ENCODE assay signal across 8 cellular contexts in genomic region chr9:121686930-121687541, GRCh38. TPM values are rescaled to one million over a fixed set of nuclear protein-coding genes. Genes with fewer than 3 reads are reported as not detected.
DNase-seq lines count a peak whose midpoint lies in the region; ATAC-seq and TF ChIP-seq lines count a peak whose summit lies in the region.

No MANE protein-coding gene starts in this region.

- no peaks in the 10 kb centered on the region for H3K36me3 ChIP-seq in upper lobe of left lung

- ATAC-seq in HG02938 (IDR thresholded peaks at IDR 0.05; ENCODE audit: unreplicated experiment) = peak; percentile 63
- ATAC-seq in upper lobe of left lung (ENCODE audit: low FRiP score in 2 of 2) = peak; percentile 61 to 81

- H3K4me1 Mint-ChIP-seq in neural crest cell = peaks cover 8% of the 10 kb centered on the region

- DNase-seq in NCI-H510A treated with DMSO at 0.1 percent for 48 hours (lab: John Stamatoyannopoulos, UW) (peak; percentile 84), NCI-H510A (lab: John Stamatoyannopoulos, UW) (no peak), NCI-H82 treated with DMSO at 0.1 percent for 48 hours (lab: John Stamatoyannopoulos, UW; ENCODE audit: unreplicated experiment) (peak; percentile 29), activated T-cell treated with anti-CD3 and anti-CD28 coated beads for 48 hours (ENCODE audit: low read depth) (peak; percentile 57), fibroblast of peridontal ligament (ENCODE audit: extremely low read depth) (peak; percentile 68), neural crest cell (ENCODE audit: low read depth, low spot score) (peak; percentile 79), upper lobe of left lung (peak in 1 of 2 donors; percentile 72)

- TF ChIP-seq CTCF in neural crest cell (conservative IDR thresholded peaks at IDR 0.05) = peak; percentile 82
- TF ChIP-seq CTCF in upper lobe of left lung (IDR thresholded peaks at IDR 0.05) = peak; percentile 79 to 86 (median 81)

- no peaks in the 10 kb centered on the region for H3K27me3 ChIP-seq in upper lobe of left lung

- H3K27me3 Mint-ChIP-seq in neural crest cell (ENCODE audit: low read depth) = no peaks in the 10 kb centered on the region

- TF ChIP-seq POLR2A in upper lobe of left lung (IDR thresholded peaks at IDR 0.05) = no peak

- no peaks in the 10 kb centered on the region for H3K9me3 ChIP-seq in upper lobe of left lung

- H3K4me1 ChIP-seq in upper lobe of left lung = peaks cover 2 to 5% (median 4%) of the 10 kb centered on the region in 4 donors

- H3K4me3 ChIP-seq in upper lobe of left lung = no peak overlapping the region

- no peaks in the 10 kb centered on the region for H3K9me3 Mint-ChIP-seq in neural crest cell

- H3K36me3 Mint-ChIP-seq in neural crest cell (ENCODE audit: low read depth) = no peaks in the 10 kb centered on the region

- 30 to 61% methylated on average over 1 to 3 of the region's 3 CpGs for WGBS in upper lobe of left lung, 2 donors

- H3K27ac Mint-ChIP-seq in neural crest cell (ENCODE audit: unreplicated experiment) = no peak overlapping the region

- no peak overlapping the region for H3K4me3 Mint-ChIP-seq in neural crest cell

- peak overlapping the region in 1 of 4 donors; percentile 30 for H3K27ac ChIP-seq in upper lobe of left lung

- TF ChIP-seq EP300 in upper lobe of left lung (IDR thresholded peaks at IDR 0.05) = no peak

RNA-seq across cellular contexts. Expression of gene DAB2IP, which starts 35.6 kb away (rescaled TPM):
- total RNA-seq in neural crest cell = 46.4 and 48.3 TPM in 2 replicates
- 10 to 100 TPM; 61.8 to 98.0 (median 77.2) TPM for total RNA-seq in upper lobe of left lung
